Comparison of ENCODE assay signal across 8 cellular contexts in the genomic region with DNA sequence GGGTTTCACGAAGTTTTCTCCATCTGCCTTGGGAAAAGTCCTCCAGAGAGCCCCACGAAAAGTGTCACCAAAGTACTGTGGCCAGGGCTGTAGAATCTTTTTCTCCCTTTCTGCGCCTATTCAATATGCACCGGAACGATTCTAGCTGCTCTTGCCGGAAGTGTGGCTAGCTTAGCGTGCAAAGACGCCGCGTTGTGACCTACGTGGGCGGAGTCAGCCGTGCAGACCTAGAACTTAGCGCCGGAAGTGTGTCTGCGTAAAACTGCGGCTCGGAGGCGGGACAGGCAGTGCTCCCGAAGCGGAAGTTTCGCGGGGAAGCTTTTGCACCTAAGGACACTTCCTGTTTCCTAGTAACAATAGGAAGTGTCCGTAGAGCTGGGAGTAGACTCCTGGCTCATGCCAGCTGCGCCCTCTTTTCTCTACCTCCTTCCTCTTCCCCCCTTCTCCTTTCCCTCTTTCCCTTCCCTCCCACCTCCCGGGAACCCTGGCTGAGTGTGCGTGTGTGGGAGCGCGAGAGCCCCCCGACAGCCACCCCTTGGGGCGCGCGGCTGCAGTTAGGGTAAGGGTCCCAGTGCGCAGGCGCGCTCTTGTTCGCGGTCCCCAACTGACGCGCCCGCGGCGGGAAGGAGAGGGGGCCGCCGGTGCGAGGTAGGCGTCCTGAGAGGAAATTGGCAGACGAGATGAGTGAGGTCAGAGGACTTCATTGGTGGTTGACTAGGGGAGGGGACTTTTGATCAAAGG. TPM values are rescaled to one million over a fixed set of nuclear protein-coding genes. Genes with fewer than 3 reads are reported as not detected.
DNase-seq lines count a peak whose midpoint lies in the region; ATAC-seq, FAIRE-seq and TF ChIP-seq lines count a peak whose summit lies in the region.

ZNF646 (plus strand) TSS at position 350 of the 741 bp plus-strand sequence. CDS start 1,903 bp downstream, outside the sequence.
ZNF668 (minus strand) TSS at position 168 of the 741 bp plus-strand sequence. CDS start 9,781 bp downstream, outside the sequence.

- H2AFZ ChIP-seq in keratinocyte (ENCODE audit: control insufficient read depth, low read length): peak within 1 kb of the TSS; percentile 78

- H3K9me1 ChIP-seq in keratinocyte (ENCODE audit: control insufficient read depth, extremely low read depth, insufficient read depth, low read length): no peaks in the 10 kb centered on the region

- H3K27me3 ChIP-seq in keratinocyte (ENCODE audit: control insufficient read depth, extremely low read depth, insufficient read depth, low read length): no peaks in the 10 kb centered on the region

- H3K79me2 ChIP-seq in keratinocyte (ENCODE audit: control insufficient read depth, insufficient read depth, low read length): peaks cover 73% of the 10 kb centered on the region

- peak within 1 kb of the TSS; percentile 82 to 94 (median 91) for H3K4me3 ChIP-seq in keratinocyte (ENCODE audit: control insufficient read depth in 2 of 3, extremely low read depth in 1 of 3, insufficient read depth in 2 of 3, low read depth in 1 of 3, low read length in 3 of 3)

- dilution Hi-C loops in keratinocyte (cut with MboI; ENCODE audit: extremely low pct_ligation_motif_present, low sequenced_read_pairs): no loop called here

- no peak for TF ChIP-seq CTCF in keratinocyte (optimal IDR thresholded peaks at IDR 0.05 in 1 of 3, IDR thresholded peaks at IDR 0.05 in 1 of 3, conservative IDR thresholded peaks at IDR 0.05 in 1 of 3; ENCODE audit: extremely low read depth in 1 of 3, insufficient read depth in 2 of 3, low read length in 3 of 3)

- ATAC-seq in GM19043 (IDR thresholded peaks at IDR 0.05; ENCODE audit: low read depth, unreplicated experiment) (peak; percentile 58), HG03378 (IDR thresholded peaks at IDR 0.05; ENCODE audit: unreplicated experiment) (peak; percentile 57)

- H3K36me3 ChIP-seq in keratinocyte (ENCODE audit: control insufficient read depth in 2 of 2, extremely low read depth in 1 of 2, insufficient read depth in 2 of 2, low read length in 2 of 2): peaks cover 11 to 15% of the 10 kb centered on the region in 2 experiments

- peak; percentile 84 for FAIRE-seq in keratinocyte (lab: Jason Lieb, UNC)

- no peaks in the 10 kb centered on the region for H3K9me3 ChIP-seq in keratinocyte (ENCODE audit: control insufficient read depth, low read depth, low read length)

- peak within 1 kb of the TSS; percentile 84 for H3K27ac ChIP-seq in keratinocyte (ENCODE audit: control insufficient read depth, insufficient read depth, low read length)

- DNase-seq in AG20443 (ENCODE audit: low spot score) (peak; percentile 96), NCI-H460 (ENCODE audit: extremely low read depth, low read depth) (peak; percentile 99), cerebellar nuclear complex (lab: John Stamatoyannopoulos, UW) (peak; percentile 84 to 94), keratinocyte (ENCODE audit: low read depth, low spot score) (peak; percentile 90)
- peak; percentile 94 for DNase-seq in activated CD4-positive, CD25-positive, alpha-beta regulatory T cell treated with anti-CD3 and anti-CD28 coated beads, Interleukin-2, amount 50 U/mL, for 72 hours
- peak; percentile 89 to 92 for DNase-seq in stimulated activated CD4-positive, alpha-beta T cell treated with anti-CD3 and anti-CD28 coated beads, Interleukin-15, amount 100 ng/mL, for 1 hour (ENCODE audit: low read depth in 1 of 2, low spot score in 1 of 2)

- no peaks in the 10 kb centered on the region for H4K20me1 ChIP-seq in keratinocyte (ENCODE audit: control insufficient read depth, extremely low read depth, insufficient read depth, low read length)

- peaks cover 11% of the 10 kb centered on the region for H3K4me1 ChIP-seq in keratinocyte (ENCODE audit: control insufficient read depth, extremely low read depth, insufficient read depth, low read length)

- H3K9ac ChIP-seq in keratinocyte (ENCODE audit: control insufficient read depth, extremely low read depth, insufficient read depth, low read length): peak within 1 kb of the TSS; percentile 92

- H3K4me2 ChIP-seq in keratinocyte (ENCODE audit: control insufficient read depth, extremely low read depth, insufficient read depth, low read depth, low read length): peak within 1 kb of the TSS; percentile 81

RNA-seq across cellular contexts. Expression of gene ZNF646, which starts in this region (rescaled TPM):
- total RNA-seq in NCI-H460 (2014; rRNA removed; shearing (Covaris generic)): 12.6 and 13.8 TPM in 2 replicates
- polyA plus RNA-seq in NCI-H460 (2014; cell fraction: nucleus; rRNA removed): 7.6 and 22.5 TPM in 2 replicates
- 2.5 to 4.3 TPM (median 2.7 TPM) in 3 replicates for polyA plus RNA-seq in keratinocyte
- polyA plus RNA-seq in keratinocyte (2011; ENCODE audit: low read depth): 2.2 TPM
- polyA plus RNA-seq in keratinocyte (2011; cell fraction: cytosol; rRNA removed): 1.6 and 2.7 TPM in 2 replicates
- polyA plus RNA-seq in keratinocyte (2011; cell fraction: nucleus; rRNA removed): 10.6 and 15.0 TPM in 2 replicates
- polyA plus RNA-seq in keratinocyte (2012; ENCODE audit: low replicate concordance): 4.9 and 5.4 TPM in 2 replicates
- 5.8 to 38.2 TPM (median 8.7 TPM) in 3 replicates for polyA minus RNA-seq in keratinocyte
- polyA minus RNA-seq in keratinocyte (2011; cell fraction: cytosol; rRNA and poly(A)+ RNA removed): 6.5 TPM
- 16.4 and 18.3 TPM in 2 replicates for polyA minus RNA-seq in keratinocyte (2011; cell fraction: nucleus; rRNA and poly(A)+ RNA removed)

RNA-seq across cellular contexts. Expression of gene ZNF668, which starts in this region (rescaled TPM):
- total RNA-seq in NCI-H460 (2014; rRNA removed; shearing (Covaris generic)): 8.5 and 10.6 TPM in 2 replicates
- polyA plus RNA-seq in NCI-H460 (2014; cell fraction: nucleus; rRNA removed): 13.3 and 14.0 TPM in 2 replicates
- 5.5 to 9.4 TPM (median 8.3 TPM) in 3 replicates for polyA plus RNA-seq in keratinocyte
- 3.1 TPM for polyA plus RNA-seq in keratinocyte (2011; ENCODE audit: low read depth)
- 5.9 and 11.3 TPM in 2 replicates for polyA plus RNA-seq in keratinocyte (2011; cell fraction: cytosol; rRNA removed)
- 7.9 and 12.8 TPM in 2 replicates for polyA plus RNA-seq in keratinocyte (2011; cell fraction: nucleus; rRNA removed)
- polyA plus RNA-seq in keratinocyte (2012; ENCODE audit: low replicate concordance): 4.5 and 12.3 TPM in 2 replicates
- polyA minus RNA-seq in keratinocyte: 5.4 to 9.5 TPM (median 5.5 TPM) in 3 replicates
- polyA minus RNA-seq in keratinocyte (2011; cell fraction: cytosol; rRNA and poly(A)+ RNA removed): 20.7 TPM
- 12.0 and 13.3 TPM in 2 replicates for polyA minus RNA-seq in keratinocyte (2011; cell fraction: nucleus; rRNA and poly(A)+ RNA removed)

Comparison
In these comparisons a context has a peak if more than half of its experiments do, and no peak if none do; other contexts are left out.
1. Peak in every context shown above with its lines: DNase-seq, ATAC-seq, H3K4me3 ChIP-seq and H3K27ac ChIP-seq.